In the genomic region with DNA sequence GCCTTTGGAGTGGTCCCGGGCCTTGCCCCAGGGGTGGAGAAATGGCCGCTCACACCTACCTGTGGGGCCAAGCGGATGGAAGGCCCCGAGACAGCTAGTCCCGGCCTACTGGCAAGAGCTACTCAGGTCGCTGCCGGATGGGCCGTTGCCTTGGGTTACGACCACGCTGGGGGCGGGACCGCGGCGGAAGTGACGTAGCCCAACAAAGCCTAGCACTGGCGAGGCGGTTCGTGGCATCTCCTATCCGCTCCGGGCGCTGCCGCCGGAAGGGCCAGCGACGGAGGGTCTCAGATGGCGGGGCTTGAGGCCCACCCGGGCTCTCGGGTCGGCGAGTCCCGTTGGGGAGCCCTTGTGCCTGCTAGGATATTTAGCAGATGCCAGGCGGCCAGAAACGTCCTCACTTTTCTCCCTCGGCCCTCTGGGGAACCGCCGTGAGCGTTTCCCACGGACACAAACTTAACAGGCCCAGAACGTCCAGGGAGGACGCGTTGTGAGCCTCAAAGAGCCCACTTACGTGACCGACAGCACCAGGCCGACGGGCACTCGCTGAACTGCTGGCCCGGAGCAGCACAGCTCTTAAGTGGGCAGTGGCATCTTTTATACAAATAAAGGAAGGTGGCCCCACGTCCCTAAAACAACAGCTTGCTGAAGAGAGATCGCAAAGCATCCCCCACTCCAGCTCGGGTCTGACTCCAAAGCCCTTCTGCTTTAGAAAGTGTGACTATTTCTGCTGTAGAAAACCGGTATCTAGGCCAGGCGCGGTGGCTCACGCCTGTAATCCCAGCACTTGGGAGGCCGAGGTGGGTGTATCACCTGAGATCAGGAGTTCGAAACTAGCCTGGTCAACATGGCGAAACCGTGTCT, we compare ENCODE assay signal across 1 cellular context.
A peak's percentile ranks its signal among the peaks of the same experiment; 100 is the strongest.
TF ChIP-seq lines count a peak whose summit lies in the region.

A gene with protein sequence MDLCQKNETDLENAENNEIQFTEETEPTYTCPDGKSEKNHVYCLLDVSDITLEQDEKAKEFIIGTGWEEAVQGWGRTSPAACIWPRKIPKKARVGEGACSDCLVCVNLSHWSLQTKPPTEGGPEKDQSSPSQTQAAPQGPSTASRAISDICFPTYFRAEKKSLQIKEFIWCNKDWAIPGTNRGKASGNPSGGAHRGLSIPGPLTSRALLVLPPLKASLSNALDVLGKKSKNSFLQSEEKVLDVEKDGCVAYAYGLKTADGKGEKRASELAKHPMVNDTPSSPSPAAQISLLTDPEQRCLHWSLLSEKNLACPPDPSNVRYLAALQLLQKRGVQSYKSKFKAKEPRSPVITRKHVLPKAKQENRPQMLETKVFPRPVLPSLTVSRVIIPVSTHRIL (minus strand): TSS at position 162 of the 864 bp plus-strand sequence. CDS start 13,283 bp downstream, outside the sequence.

TF ChIP-seq in IMR-90, 13 proteins besides CTCF, POLR2A, EP300 and RAD21:
- TF ChIP-seq RCOR1 (IDR thresholded peaks at IDR 0.05; ENCODE audit: insufficient replicate concordance, low read length) (no peak), CHD1 (IDR thresholded peaks at IDR 0.05; ENCODE audit: low read depth, low read length) (0 out of 2 replicates have a peak, but pooled peaks have one; percentile 87), SMC3 (IDR thresholded peaks at IDR 0.05; ENCODE audit: low read depth, low read length) (no peak), MXI1 (IDR thresholded peaks at IDR 0.05; ENCODE audit: borderline replicate concordance, low read depth, low read length) (peak; percentile 69; the same call in 1 of the 2 replicates), MAZ (IDR thresholded peaks at IDR 0.05; ENCODE audit: borderline replicate concordance, low read depth, low read length) (peak; percentile 31; the same call in 1 of the 2 replicates), NFE2L2 (IDR thresholded peaks at IDR 0.05; ENCODE audit: low read depth, low read length) (0 out of 2 replicates have a peak, but pooled peaks have one; percentile 11)
